26 cellular contexts compared by ENCODE assay signal in the genomic region with DNA sequence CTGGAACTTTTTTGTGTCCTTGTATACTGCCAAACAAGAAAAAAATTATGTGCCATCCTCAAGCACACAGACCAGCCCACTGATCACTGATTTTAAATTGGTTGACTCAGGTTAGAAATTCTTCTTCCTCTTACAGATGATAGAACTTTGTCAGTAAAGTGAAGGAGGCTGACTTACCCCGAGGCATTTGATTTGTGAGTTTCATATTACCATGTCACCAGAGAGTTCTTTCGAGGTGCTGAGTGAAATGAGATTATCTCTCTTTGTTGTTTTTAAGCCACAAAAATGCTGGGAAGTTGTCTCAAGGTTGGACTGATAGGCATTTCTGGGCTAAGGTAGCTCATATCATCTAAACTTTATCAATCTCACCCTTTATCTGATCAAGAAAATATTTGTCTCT.
A peak's percentile ranks its signal among the peaks of the same experiment; 100 is the strongest.
DNase-seq lines count a peak whose midpoint lies in the region; ATAC-seq and TF ChIP-seq lines count a peak whose summit lies in the region.
"Had no signal": no experiment of that assay in that cellular context is flagged by ENCODE, and none has a peak within 500 bp of the region (broad histone marks: within the 10 kb centered on the region; RNA-seq: fewer than 3 reads in every experiment).

No MANE protein-coding gene starts in this region.

- H3K9ac ChIP-seq in SK-N-SH: no peak overlapping the region

- H3K4me2 ChIP-seq in PC-9 (peak overlapping the region; percentile 8; the same call in 1 of the 2 replicates), SK-N-SH (no peak overlapping the region)

- WGBS in SK-N-SH (ENCODE audit: low lambda C conversion rate): 41% methylated on average over 2 of the region's 2 CpGs

- POLR2A ChIA-PET in PC-9 (lab: Charles Lee; ENCODE audit: unreplicated experiment) (interaction anchor here (0.6 kb wide), 1 partner anchor 15 kb away, joined by 3 read pairs; no protein-coding TSS in a partner anchor), SK-N-SH (lab: Yijun Ruan, JAX) (no interaction called here)
- POLR2A ChIA-PET in naive thymus-derived CD4-positive, alpha-beta T cell (lab: Charles Lee): no interaction called here

- peak overlapping the region; percentile 24 for H3K27ac Mint-ChIP-seq in glutamatergic neuron (ENCODE audit: unreplicated experiment)
- no peak overlapping the region for H3K27ac Mint-ChIP-seq in naive thymus-derived CD4-positive, alpha-beta T cell
- H3K27ac Mint-ChIP-seq: B cell; CD8-positive, alpha-beta T cell had no signal

- TF ChIP-seq CTCF in PC-9 (conservative IDR thresholded peaks at IDR 0.05) (no peak), glutamatergic neuron (IDR thresholded peaks at IDR 0.05; ENCODE audit: partially characterized antibody, unreplicated experiment) (no peak), Peyer's patch (IDR thresholded peaks at IDR 0.05) (no peak), SK-N-SH (IDR thresholded peaks at IDR 0.05) (no peak)

- H3K4me3 ChIP-seq in PC-9 (no peak overlapping the region), Peyer's patch (no peak overlapping the region), SK-N-SH (ENCODE audit: low read depth in 2 of 2, low read length in 1 of 2) (no peak overlapping the region)
- H3K4me3 ChIP-seq in naive thymus-derived CD4-positive, alpha-beta T cell (ENCODE audit: low read length): no peak overlapping the region
- H3K4me3 ChIP-seq: MG63 had no signal

- H3K9me3 ChIP-seq in PC-9 (ENCODE audit: insufficient read depth, low read depth) (no peaks in the 10 kb centered on the region), Peyer's patch (no peaks in the 10 kb centered on the region), SK-N-SH (no peaks in the 10 kb centered on the region)
- no peaks in the 10 kb centered on the region for H3K9me3 ChIP-seq in naive thymus-derived CD4-positive, alpha-beta T cell (ENCODE audit: control insufficient read depth in 2 of 3, low read length in 3 of 3)
- H3K9me3 ChIP-seq: MG63 had no signal

- no peaks in the 10 kb centered on the region for H3K27me3 ChIP-seq in PC-9 (ENCODE audit: insufficient read depth, low read depth)
- H3K27me3 ChIP-seq in Peyer's patch: no peaks in the 10 kb centered on the region
- peaks cover 6% of the 10 kb centered on the region; the same call in 1 of the 2 replicates for H3K27me3 ChIP-seq in SK-N-SH (ENCODE audit: insufficient read depth)
- H3K27me3 ChIP-seq in naive thymus-derived CD4-positive, alpha-beta T cell (ENCODE audit: control insufficient read depth in 2 of 2, insufficient read depth in 2 of 2, low read length in 2 of 2): no peaks in the 10 kb centered on the region
- H3K27me3 ChIP-seq: MG63 had no signal

- H3K27me3 Mint-ChIP-seq in glutamatergic neuron (ENCODE audit: unreplicated experiment): peaks cover 18% of the 10 kb centered on the region
- peaks cover 0 to 9% (median 0%) of the 10 kb centered on the region in 5 donors for H3K27me3 Mint-ChIP-seq in naive thymus-derived CD4-positive, alpha-beta T cell

- DNase-seq in NCI-H2171 treated with DMSO at 0.1 percent for 48 hours (lab: John Stamatoyannopoulos, UW) (peak; percentile 19), NCI-H2171 (lab: John Stamatoyannopoulos, UW) (no peak), PC-9 (peak; percentile 41 to 84), glutamatergic neuron (no peak), Peyer's patch (no peak), SK-N-SH (no peak), NCI-H146 treated with DMSO at 0.1 percent for 48 hours (lab: John Stamatoyannopoulos, UW; ENCODE audit: unreplicated experiment) (no peak)
- no peak for DNase-seq in naive thymus-derived CD4-positive, alpha-beta T cell
- DNase-seq: CD8-positive, alpha-beta T cell; DMS 273 treated with DMSO at 0.1 percent for 48 hours; DMS79; EL; GDM1; MG63; NCI-H1105 treated with DMSO at 0.1 percent for 48 hours; NCI-H1694; NCI-H2029 treated with DMSO at 0.1 percent for 48 hours; NCI-H345; NCI-H510A treated with DMSO at 0.1 percent for 48 hours; SHP77 treated with DMSO at 0.1 percent for 48 hours; SW 1271 had no signal

- H3K9me3 Mint-ChIP-seq in glutamatergic neuron (ENCODE audit: unreplicated experiment): peaks cover 20% of the 10 kb centered on the region
- peaks cover 0 to 4% (median 0%) of the 10 kb centered on the region in 11 donors for H3K9me3 Mint-ChIP-seq in naive thymus-derived CD4-positive, alpha-beta T cell
- H3K9me3 Mint-ChIP-seq: CD8-positive, alpha-beta T cell had no signal

- no peak for TF ChIP-seq EP300 in SK-N-SH (IDR thresholded peaks at IDR 0.05; ENCODE audit: borderline replicate concordance in 1 of 2, low read depth in 1 of 2, low read length in 1 of 2)

- H4K20me1 ChIP-seq in PC-9 (ENCODE audit: insufficient read depth): no peaks in the 10 kb centered on the region
- H4K20me1 ChIP-seq in SK-N-SH (ENCODE audit: insufficient read depth): no peaks in the 10 kb centered on the region

- TF ChIP-seq POLR2A in Peyer's patch (IDR thresholded peaks at IDR 0.05): no peak

- BruUV-seq in PC-9 (replicated peaks; lab: Mats Ljungman, UMichigan): no TSS peak

- H3K79me2 ChIP-seq in PC-9 (ENCODE audit: low read depth) (no peaks in the 10 kb centered on the region), SK-N-SH (ENCODE audit: insufficient read depth) (no peaks in the 10 kb centered on the region)

- no peak for TF ChIP-seq RAD21 in SK-N-SH (IDR thresholded peaks at IDR 0.05; ENCODE audit: low read length)

- H3K9me2 ChIP-seq in PC-9 (ENCODE audit: insufficient read depth) (no peaks in the 10 kb centered on the region), SK-N-SH (no peaks in the 10 kb centered on the region)

- H3K4me1 ChIP-seq in PC-9 (replicated peaks; ENCODE audit: insufficient read depth): peaks cover 30% of the 10 kb centered on the region
- no peaks in the 10 kb centered on the region for H3K4me1 ChIP-seq in Peyer's patch
- H3K4me1 ChIP-seq in SK-N-SH (ENCODE audit: control insufficient read depth in 1 of 2, insufficient read depth in 2 of 2, low read depth in 1 of 2, low read length in 1 of 2): no peaks in the 10 kb centered on the region; a peak in 1 of 4 replicates
- H3K4me1 ChIP-seq in naive thymus-derived CD4-positive, alpha-beta T cell (ENCODE audit: control insufficient read depth in 2 of 2, insufficient read depth in 2 of 2, low read length in 2 of 2): peaks cover 0 to 12% of the 10 kb centered on the region in 2 donors

- H3F3A ChIP-seq in PC-9 (ENCODE audit: insufficient read depth, low read depth) (peaks cover 13% of the 10 kb centered on the region), SK-N-SH (replicated peaks; ENCODE audit: insufficient read depth) (no peaks in the 10 kb centered on the region)

- H3K4me3 Mint-ChIP-seq in glutamatergic neuron (ENCODE audit: unreplicated experiment): peak overlapping the region; percentile 14
- H3K4me3 Mint-ChIP-seq in naive thymus-derived CD4-positive, alpha-beta T cell: no peak overlapping the region
- H3K4me3 Mint-ChIP-seq: B cell; CD8-positive, alpha-beta T cell had no signal

- no peak for ATAC-seq in naive thymus-derived CD4-positive, alpha-beta T cell
- ATAC-seq: CD8-positive, alpha-beta T cell; HepG2 had no signal

- peaks cover 5% of the 10 kb centered on the region for H3K36me3 Mint-ChIP-seq in glutamatergic neuron (ENCODE audit: unreplicated experiment)
- H3K36me3 Mint-ChIP-seq in naive thymus-derived CD4-positive, alpha-beta T cell: peaks cover 0 to 6% (median 0%) of the 10 kb centered on the region in 5 donors
- H3K36me3 Mint-ChIP-seq: CD8-positive, alpha-beta T cell had no signal

- H3K4me1 Mint-ChIP-seq in glutamatergic neuron (ENCODE audit: low read depth, unreplicated experiment): peaks cover 69% of the 10 kb centered on the region
- H3K4me1 Mint-ChIP-seq in naive thymus-derived CD4-positive, alpha-beta T cell: peaks cover 0 to 12% (median 6%) of the 10 kb centered on the region in 7 donors
- H3K4me1 Mint-ChIP-seq: B cell had no signal

- H3K27ac ChIP-seq in PC-9 (no peak overlapping the region), Peyer's patch (no peak overlapping the region), SK-N-SH (ENCODE audit: low read depth in 2 of 2, low read length in 1 of 2) (no peak overlapping the region)
- no peak overlapping the region for H3K27ac ChIP-seq in naive thymus-derived CD4-positive, alpha-beta T cell (ENCODE audit: low read depth, low read length)
- H3K27ac ChIP-seq: 22Rv1, C4-2B, RWPE1 had no signal

- H2AFZ ChIP-seq in PC-9: no peak overlapping the region
- no peak overlapping the region for H2AFZ ChIP-seq in SK-N-SH (ENCODE audit: low read depth)

- intact Hi-C loops in PC-9 (cut with micrococcal nuclease; ENCODE audit: unreplicated experiment): loop anchor here (5.0 kb wide), 1 partner anchor 50 kb away; no protein-coding TSS in a partner anchor
- intact Hi-C loops in naive thymus-derived CD4-positive, alpha-beta T cell (cut with micrococcal nuclease): no loop called here

- CTCF ChIA-PET in PC-9 (lab: Charles Lee) (no interaction called here), SK-N-SH (lab: Yijun Ruan, JAX) (no interaction called here)
- CTCF ChIA-PET in naive thymus-derived CD4-positive, alpha-beta T cell (lab: Charles Lee): no interaction called here

- no peaks in the 10 kb centered on the region for H3K36me3 ChIP-seq in PC-9 (ENCODE audit: low read depth)
- H3K36me3 ChIP-seq in Peyer's patch: no peaks in the 10 kb centered on the region
- H3K36me3 ChIP-seq in SK-N-SH (replicated peaks in 1 of 2; ENCODE audit: control insufficient read depth in 1 of 2, insufficient read depth in 2 of 2, low read length in 1 of 2): no peaks in the 10 kb centered on the region
- H3K36me3 ChIP-seq in naive thymus-derived CD4-positive, alpha-beta T cell (ENCODE audit: control insufficient read depth in 2 of 3, insufficient read depth in 3 of 3, low read length in 3 of 3): no peaks in the 10 kb centered on the region
- H3K36me3 ChIP-seq: MG63 had no signal

TF ChIP-seq in SK-N-SH, 30 proteins besides CTCF, POLR2A, EP300 and RAD21 (continues in another document):
- TF ChIP-seq, protein P1, sequence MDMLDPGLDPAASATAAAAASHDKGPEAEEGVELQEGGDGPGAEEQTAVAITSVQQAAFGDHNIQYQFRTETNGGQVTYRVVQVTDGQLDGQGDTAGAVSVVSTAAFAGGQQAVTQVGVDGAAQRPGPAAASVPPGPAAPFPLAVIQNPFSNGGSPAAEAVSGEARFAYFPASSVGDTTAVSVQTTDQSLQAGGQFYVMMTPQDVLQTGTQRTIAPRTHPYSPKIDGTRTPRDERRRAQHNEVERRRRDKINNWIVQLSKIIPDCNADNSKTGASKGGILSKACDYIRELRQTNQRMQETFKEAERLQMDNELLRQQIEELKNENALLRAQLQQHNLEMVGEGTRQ (IDR thresholded peaks at IDR 0.05; ENCODE audit: borderline replicate concordance, low read depth, low read length): no peak
- TF ChIP-seq USF1 (IDR thresholded peaks at IDR 0.05; ENCODE audit: borderline replicate concordance, low read depth) (no peak), RXRA (IDR thresholded peaks at IDR 0.05; ENCODE audit: borderline replicate concordance, low read depth) (no peak), CHD2 (IDR thresholded peaks at IDR 0.05; ENCODE audit: low read length, partially characterized antibody) (no peak), EZH2phosphoT487 (IDR thresholded peaks at IDR 0.05; ENCODE audit: borderline replicate concordance, low read depth) (no peak)

Comparison
In these comparisons a context has a peak if more than half of its experiments do, and no peak if none do; other contexts are left out.
1. DNase-seq: peak in NCI-H2171 treated with DMSO at 0.1 percent for 48 hours (single experiment) and PC-9 (2 of 2); none in NCI-H2171 (single experiment), glutamatergic neuron (single experiment), Peyer's patch (0 of 3), SK-N-SH (single experiment), NCI-H146 treated with DMSO at 0.1 percent for 48 hours (single experiment) and naive thymus-derived CD4-positive, alpha-beta T cell (0 of 9).